Comparison of ENCODE assay signal across 13 cellular contexts in the genomic region with DNA sequence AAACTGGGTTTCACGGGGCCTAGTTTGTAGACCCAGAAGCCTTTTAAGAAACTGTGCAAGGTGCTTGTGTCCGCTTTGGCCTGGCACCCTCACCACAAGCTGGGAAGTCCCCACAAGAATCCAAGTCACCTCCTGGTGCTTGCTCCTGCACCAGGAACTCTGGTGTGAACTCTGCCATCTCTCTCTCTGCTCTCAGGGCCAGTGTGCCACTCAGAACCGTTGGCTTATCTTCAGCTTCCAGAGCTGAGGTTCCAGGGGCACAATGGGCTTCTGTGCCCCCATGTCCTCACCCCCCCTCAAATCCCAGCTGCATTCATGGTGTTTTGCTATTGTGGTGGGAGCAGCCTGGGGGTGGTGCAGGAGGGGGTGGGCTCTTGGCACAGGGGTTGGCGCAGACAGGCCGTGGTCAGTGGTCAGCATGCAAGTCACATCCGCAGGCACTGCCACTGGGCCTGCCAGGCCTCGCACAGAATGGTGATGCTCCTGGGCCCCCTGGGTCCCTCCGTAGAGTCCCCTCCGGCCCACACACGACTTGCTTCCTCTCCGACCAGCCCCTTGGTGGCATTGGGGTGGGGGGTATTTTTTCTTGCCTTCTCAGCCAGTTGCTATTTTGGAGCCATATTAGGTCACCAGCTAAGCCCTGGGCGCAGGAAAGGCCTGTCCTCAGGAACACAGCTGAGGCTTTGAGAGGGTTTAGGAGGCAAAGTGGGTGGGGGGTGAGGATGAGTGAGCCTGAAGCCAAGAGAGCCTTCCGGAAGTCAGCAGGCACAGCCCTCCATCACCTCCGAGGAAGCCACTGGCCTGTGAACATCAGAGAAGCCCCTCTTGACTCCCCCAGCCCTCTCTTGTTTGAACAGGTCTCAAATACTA. TPM values are rescaled to one million over a fixed set of nuclear protein-coding genes. Genes with fewer than 3 reads are reported as not detected.
A peak's percentile ranks its signal among the peaks of the same experiment; 100 is the strongest.
DNase-seq lines count a peak whose midpoint lies in the region; ATAC-seq and TF ChIP-seq lines count a peak whose summit lies in the region.
"Had no signal": no experiment of that assay in that cellular context is flagged by ENCODE, and none has a peak within 500 bp of the region (broad histone marks: within the 10 kb centered on the region; RNA-seq: fewer than 3 reads in every experiment).

No MANE protein-coding gene starts in this region.

- H3K4me3 ChIP-seq in heart right ventricle (peak overlapping the region in 9 of 10 donors; percentile 85 to 99 (median 97)), gastroesophageal sphincter (peak overlapping the region in 1 of 2 donors; percentile 77), vagina (peak overlapping the region; percentile 85 to 86)
- H3K4me3 ChIP-seq: PC-9 had no signal

- no peak for TF ChIP-seq POLR2A in gastroesophageal sphincter (IDR thresholded peaks at IDR 0.05)
- no peak for TF ChIP-seq POLR2A in vagina (IDR thresholded peaks at IDR 0.05)

- H3K4me1 ChIP-seq in heart right ventricle (peaks cover 16 to 81% (median 73%) of the 10 kb centered on the region in 9 donors), gastroesophageal sphincter (peaks cover 0 to 87% (median 62%) of the 10 kb centered on the region in 3 donors), vagina (peaks cover 82% of the 10 kb centered on the region)

- 70 to 74% methylated on average over 14 of the region's 14 CpGs for WGBS in heart right ventricle, 2 donors
- WGBS in gastroesophageal sphincter (ENCODE audit: low coverage in 1 of 2), 2 donors: 53 to 83% methylated on average over 3 to 7 of the region's 14 CpGs

- no peaks in the 10 kb centered on the region for H3K27me3 ChIP-seq in heart right ventricle
- H3K27me3 ChIP-seq in gastroesophageal sphincter: no peaks in the 10 kb centered on the region
- H3K27me3 ChIP-seq in vagina: no peaks in the 10 kb centered on the region
- H3K27me3 ChIP-seq: testis had no signal

- no peak for TF ChIP-seq EP300 in gastroesophageal sphincter (IDR thresholded peaks at IDR 0.05)

- no peak for TF ChIP-seq CTCF in heart right ventricle (IDR thresholded peaks at IDR 0.05)
- TF ChIP-seq CTCF in gastroesophageal sphincter (IDR thresholded peaks at IDR 0.05): no peak
- no peak for TF ChIP-seq CTCF in vagina (IDR thresholded peaks at IDR 0.05)

- no peaks in the 10 kb centered on the region for H3K9me3 ChIP-seq in heart right ventricle
- no peaks in the 10 kb centered on the region for H3K9me3 ChIP-seq in gastroesophageal sphincter
- H3K9me3 ChIP-seq in vagina: no peaks in the 10 kb centered on the region
- H3K9me3 ChIP-seq: testis had no signal

- intact Hi-C loops in heart right ventricle (cut with DNase I): loop anchor here in 5 of 10 donors (2.0 to 10.0 kb wide), 4 partner anchors 35 to 48 kb away; no protein-coding TSS in a partner anchor
- intact Hi-C loops in left cardiac atrium (cut with DNase I): loop anchor here in 1 of 2 donors (5.0 kb wide), 1 partner anchor 40 kb away; no protein-coding TSS in a partner anchor
- intact Hi-C loops in vagina (cut with DNase I): loop anchor here (1.0 to 2.0 kb wide), 2 partner anchors 38 to 60 kb away; no protein-coding TSS in a partner anchor

- no peak for DNase-seq in heart right ventricle
- DNase-seq in left cardiac atrium: no peak
- DNase-seq in pons (ENCODE audit: low spot score): peak; percentile 98
- DNase-seq in vagina (ENCODE audit: extremely low spot score in 2 of 2): no peak
- no peak for DNase-seq in activated naive CD4-positive, alpha-beta T cell treated with anti-CD3 and anti-CD28 coated beads, Interleukin-2, amount 50 U/mL, for 16 hours
- DNase-seq in NOMO-1 treated with DMSO at 0.1 percent for 48 hours (lab: John Stamatoyannopoulos, UW; ENCODE audit: unreplicated experiment): no peak
- DNase-seq: EL; NCI-H187 treated with DMSO at 0.1 percent for 48 hours; PC-9; stimulated activated CD4-positive, alpha-beta T cell treated with anti-CD3 and anti-CD28 coated beads, Interleukin-1b, Interleukin-23, amount 100 ng/mL, for 48 hours; testis had no signal

- H3K36me3 ChIP-seq in heart right ventricle (peaks cover 0 to 25% (median 0%) of the 10 kb centered on the region in 9 donors), gastroesophageal sphincter (no peaks in the 10 kb centered on the region), vagina (no peaks in the 10 kb centered on the region)

- ATAC-seq in heart right ventricle (no peak), left cardiac atrium (no peak), gastroesophageal sphincter (no peak), GM18909 (IDR thresholded peaks at IDR 0.05; ENCODE audit: poor library complexity, unreplicated experiment) (no peak)

- peak overlapping the region in 6 of 10 donors; percentile 31 to 99 (median 98) for H3K27ac ChIP-seq in heart right ventricle
- peak overlapping the region in 3 of 4 donors; percentile 95 to 100 (median 97) for H3K27ac ChIP-seq in gastroesophageal sphincter
- peak overlapping the region; percentile 96 for H3K27ac ChIP-seq in vagina
- H3K27ac ChIP-seq: PC-9 had no signal

RNA-seq across cellular contexts. Expression of gene ZCCHC24, which starts 3.0 kb away (rescaled TPM):
- total RNA-seq in heart right ventricle: 10 to 100 TPM; 32.0 to 59.0 (median 49.0) TPM
- polyA plus RNA-seq in heart right ventricle: 10 to 100 TPM; 19.3 to 22.4 TPM
- total RNA-seq in left cardiac atrium: 10 to 100 TPM; 52.9 to 56.6 TPM
- total RNA-seq in gastroesophageal sphincter: 100 to 1,000 TPM in 1 of 4 donors, 10 to 100 TPM in 3; 60.5 to 186 (median 84.1) TPM
- 57.0 TPM for total RNA-seq in vagina
